Comparison of ENCODE assay signal across 1 cellular context in the genomic region with DNA sequence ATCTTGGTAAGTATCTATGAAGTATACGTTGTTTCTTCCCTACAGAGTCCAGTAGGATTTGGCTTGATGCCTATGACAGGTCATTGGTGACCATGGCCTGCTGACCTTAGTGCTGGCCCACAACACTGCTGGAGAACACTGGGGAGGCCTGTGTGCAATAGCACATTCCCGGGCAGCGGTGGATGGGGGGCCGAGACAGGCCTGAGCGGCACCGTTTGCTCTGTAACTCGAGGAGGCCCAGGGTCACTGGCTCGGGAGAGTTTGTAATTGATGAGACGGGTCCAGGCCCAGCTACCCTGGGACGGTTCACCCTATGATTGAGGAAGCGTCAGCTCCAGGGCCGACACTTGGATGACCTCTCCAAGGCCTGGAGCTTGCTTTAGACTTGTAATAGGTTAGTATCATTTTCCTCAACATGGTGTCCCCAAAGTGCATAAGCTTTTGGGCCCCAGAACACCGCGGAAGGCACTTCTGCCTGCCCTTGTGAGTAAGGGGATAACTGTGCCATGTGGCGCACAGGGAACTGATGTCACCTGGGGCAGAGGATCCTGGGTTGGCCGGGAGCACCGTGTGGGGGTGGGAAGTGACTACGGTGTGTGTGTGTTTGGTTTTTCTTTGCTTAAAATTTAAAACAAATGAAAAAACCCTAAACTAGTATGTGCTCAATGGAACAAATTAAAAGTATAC.
TF ChIP-seq lines count a peak whose summit lies in the region.

No MANE protein-coding gene starts in this region.

TF ChIP-seq in HepG2, 621 proteins besides CTCF, POLR2A, EP300 and RAD21 (continued from another document):
- TF ChIP-seq, protein P1, sequence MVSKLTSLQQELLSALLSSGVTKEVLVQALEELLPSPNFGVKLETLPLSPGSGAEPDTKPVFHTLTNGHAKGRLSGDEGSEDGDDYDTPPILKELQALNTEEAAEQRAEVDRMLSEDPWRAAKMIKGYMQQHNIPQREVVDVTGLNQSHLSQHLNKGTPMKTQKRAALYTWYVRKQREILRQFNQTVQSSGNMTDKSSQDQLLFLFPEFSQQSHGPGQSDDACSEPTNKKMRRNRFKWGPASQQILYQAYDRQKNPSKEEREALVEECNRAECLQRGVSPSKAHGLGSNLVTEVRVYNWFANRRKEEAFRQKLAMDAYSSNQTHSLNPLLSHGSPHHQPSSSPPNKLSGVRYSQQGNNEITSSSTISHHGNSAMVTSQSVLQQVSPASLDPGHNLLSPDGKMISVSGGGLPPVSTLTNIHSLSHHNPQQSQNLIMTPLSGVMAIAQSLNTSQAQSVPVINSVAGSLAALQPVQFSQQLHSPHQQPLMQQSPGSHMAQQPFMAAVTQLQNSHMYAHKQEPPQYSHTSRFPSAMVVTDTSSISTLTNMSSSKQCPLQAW (CRISPR knock-in tag; IDR thresholded peaks at IDR 0.05): 0 out of 2 replicates have a peak, but pooled peaks have one; percentile 19
- peak; percentile 95; a peak in 3 of 4 replicates for TF ChIP-seq NR2F1 (CRISPR knock-in tag; IDR thresholded peaks at IDR 0.05)
- TF ChIP-seq, protein P2, sequence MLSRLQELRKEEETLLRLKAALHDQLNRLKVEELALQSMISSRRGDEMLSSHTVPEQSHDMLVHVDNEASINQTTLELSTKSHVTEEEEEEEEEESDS (CRISPR knock-in tag; IDR thresholded peaks at IDR 0.05; ENCODE audit: borderline replicate concordance): no peak
- TF ChIP-seq, protein P3, sequence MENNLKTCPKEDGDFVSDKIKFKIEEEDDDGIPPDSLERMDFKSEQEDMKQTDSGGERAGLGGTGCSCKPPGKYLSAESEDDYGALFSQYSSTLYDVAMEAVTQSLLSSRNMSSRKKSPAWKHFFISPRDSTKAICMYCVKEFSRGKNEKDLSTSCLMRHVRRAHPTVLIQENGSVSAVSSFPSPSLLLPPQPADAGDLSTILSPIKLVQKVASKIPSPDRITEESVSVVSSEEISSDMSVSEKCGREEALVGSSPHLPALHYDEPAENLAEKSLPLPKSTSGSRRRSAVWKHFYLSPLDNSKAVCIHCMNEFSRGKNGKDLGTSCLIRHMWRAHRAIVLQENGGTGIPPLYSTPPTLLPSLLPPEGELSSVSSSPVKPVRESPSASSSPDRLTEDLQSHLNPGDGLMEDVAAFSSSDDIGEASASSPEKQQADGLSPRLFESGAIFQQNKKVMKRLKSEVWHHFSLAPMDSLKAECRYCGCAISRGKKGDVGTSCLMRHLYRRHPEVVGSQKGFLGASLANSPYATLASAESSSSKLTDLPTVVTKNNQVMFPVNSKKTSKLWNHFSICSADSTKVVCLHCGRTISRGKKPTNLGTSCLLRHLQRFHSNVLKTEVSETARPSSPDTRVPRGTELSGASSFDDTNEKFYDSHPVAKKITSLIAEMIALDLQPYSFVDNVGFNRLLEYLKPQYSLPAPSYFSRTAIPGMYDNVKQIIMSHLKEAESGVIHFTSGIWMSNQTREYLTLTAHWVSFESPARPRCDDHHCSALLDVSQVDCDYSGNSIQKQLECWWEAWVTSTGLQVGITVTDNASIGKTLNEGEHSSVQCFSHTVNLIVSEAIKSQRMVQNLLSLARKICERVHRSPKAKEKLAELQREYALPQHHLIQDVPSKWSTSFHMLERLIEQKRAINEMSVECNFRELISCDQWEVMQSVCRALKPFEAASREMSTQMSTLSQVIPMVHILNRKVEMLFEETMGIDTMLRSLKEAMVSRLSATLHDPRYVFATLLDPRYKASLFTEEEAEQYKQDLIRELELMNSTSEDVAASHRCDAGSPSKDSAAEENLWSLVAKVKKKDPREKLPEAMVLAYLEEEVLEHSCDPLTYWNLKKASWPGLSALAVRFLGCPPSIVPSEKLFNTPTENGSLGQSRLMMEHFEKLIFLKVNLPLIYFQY (CRISPR knock-in tag; IDR thresholded peaks at IDR 0.05; ENCODE audit: borderline replicate concordance): peak; percentile 87; the same call in 1 of the 2 replicates
- peak; percentile 93 for TF ChIP-seq ZFX (CRISPR knock-in tag; IDR thresholded peaks at IDR 0.05; ENCODE audit: low read depth)
- TF ChIP-seq CBX5 (CRISPR knock-in tag; IDR thresholded peaks at IDR 0.05; ENCODE audit: borderline replicate concordance): peak; percentile 52; the same call in 1 of the 2 replicates
- TF ChIP-seq, protein P4, sequence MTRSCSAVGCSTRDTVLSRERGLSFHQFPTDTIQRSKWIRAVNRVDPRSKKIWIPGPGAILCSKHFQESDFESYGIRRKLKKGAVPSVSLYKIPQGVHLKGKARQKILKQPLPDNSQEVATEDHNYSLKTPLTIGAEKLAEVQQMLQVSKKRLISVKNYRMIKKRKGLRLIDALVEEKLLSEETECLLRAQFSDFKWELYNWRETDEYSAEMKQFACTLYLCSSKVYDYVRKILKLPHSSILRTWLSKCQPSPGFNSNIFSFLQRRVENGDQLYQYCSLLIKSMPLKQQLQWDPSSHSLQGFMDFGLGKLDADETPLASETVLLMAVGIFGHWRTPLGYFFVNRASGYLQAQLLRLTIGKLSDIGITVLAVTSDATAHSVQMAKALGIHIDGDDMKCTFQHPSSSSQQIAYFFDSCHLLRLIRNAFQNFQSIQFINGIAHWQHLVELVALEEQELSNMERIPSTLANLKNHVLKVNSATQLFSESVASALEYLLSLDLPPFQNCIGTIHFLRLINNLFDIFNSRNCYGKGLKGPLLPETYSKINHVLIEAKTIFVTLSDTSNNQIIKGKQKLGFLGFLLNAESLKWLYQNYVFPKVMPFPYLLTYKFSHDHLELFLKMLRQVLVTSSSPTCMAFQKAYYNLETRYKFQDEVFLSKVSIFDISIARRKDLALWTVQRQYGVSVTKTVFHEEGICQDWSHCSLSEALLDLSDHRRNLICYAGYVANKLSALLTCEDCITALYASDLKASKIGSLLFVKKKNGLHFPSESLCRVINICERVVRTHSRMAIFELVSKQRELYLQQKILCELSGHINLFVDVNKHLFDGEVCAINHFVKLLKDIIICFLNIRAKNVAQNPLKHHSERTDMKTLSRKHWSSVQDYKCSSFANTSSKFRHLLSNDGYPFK (CRISPR knock-in tag; IDR thresholded peaks at IDR 0.05; ENCODE audit: borderline replicate concordance): no peak
- TF ChIP-seq HOXA3 (CRISPR knock-in tag; IDR thresholded peaks at IDR 0.05): 0 out of 2 replicates have a peak, but pooled peaks have one; percentile 35
- TF ChIP-seq, protein P5, sequence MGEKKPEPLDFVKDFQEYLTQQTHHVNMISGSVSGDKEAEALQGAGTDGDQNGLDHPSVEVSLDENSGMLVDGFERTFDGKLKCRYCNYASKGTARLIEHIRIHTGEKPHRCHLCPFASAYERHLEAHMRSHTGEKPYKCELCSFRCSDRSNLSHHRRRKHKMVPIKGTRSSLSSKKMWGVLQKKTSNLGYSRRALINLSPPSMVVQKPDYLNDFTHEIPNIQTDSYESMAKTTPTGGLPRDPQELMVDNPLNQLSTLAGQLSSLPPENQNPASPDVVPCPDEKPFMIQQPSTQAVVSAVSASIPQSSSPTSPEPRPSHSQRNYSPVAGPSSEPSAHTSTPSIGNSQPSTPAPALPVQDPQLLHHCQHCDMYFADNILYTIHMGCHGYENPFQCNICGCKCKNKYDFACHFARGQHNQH (CRISPR knock-in tag; IDR thresholded peaks at IDR 0.05): peak; percentile 53; the same call in 1 of the 2 replicates
- no peak for TF ChIP-seq ZFAT (CRISPR knock-in tag; conservative IDR thresholded peaks at IDR 0.05)
- TF ChIP-seq, protein P6, sequence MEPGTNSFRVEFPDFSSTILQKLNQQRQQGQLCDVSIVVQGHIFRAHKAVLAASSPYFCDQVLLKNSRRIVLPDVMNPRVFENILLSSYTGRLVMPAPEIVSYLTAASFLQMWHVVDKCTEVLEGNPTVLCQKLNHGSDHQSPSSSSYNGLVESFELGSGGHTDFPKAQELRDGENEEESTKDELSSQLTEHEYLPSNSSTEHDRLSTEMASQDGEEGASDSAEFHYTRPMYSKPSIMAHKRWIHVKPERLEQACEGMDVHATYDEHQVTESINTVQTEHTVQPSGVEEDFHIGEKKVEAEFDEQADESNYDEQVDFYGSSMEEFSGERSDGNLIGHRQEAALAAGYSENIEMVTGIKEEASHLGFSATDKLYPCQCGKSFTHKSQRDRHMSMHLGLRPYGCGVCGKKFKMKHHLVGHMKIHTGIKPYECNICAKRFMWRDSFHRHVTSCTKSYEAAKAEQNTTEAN (CRISPR knock-in tag; conservative IDR thresholded peaks at IDR 0.05): no peak
- no peak for TF ChIP-seq ZSCAN25 (CRISPR knock-in tag; IDR thresholded peaks at IDR 0.05)
- TF ChIP-seq TCF7 (IDR thresholded peaks at IDR 0.05; ENCODE audit: low read depth): peak; percentile 68; the same call in 1 of the 2 replicates
- TF ChIP-seq SP5 (CRISPR knock-in tag; IDR thresholded peaks at IDR 0.05; ENCODE audit: borderline replicate concordance, low read depth): 0 out of 2 replicates have a peak, but pooled peaks have one; percentile 33
- TF ChIP-seq HOXA7 (CRISPR knock-in tag; IDR thresholded peaks at IDR 0.05): no peak
- TF ChIP-seq MAFK (conservative IDR thresholded peaks at IDR 0.05 in 1 of 2, IDR thresholded peaks at IDR 0.05 in 1 of 2; ENCODE audit: low read length in 2 of 2): no peak
- TF ChIP-seq BORCS8-MEF2B (CRISPR knock-in tag; IDR thresholded peaks at IDR 0.05): peak; percentile 42; the same call in 1 of the 2 replicates
- TF ChIP-seq ZSCAN29 (CRISPR knock-in tag; conservative IDR thresholded peaks at IDR 0.05): no peak
- peak; percentile 93 for TF ChIP-seq NR2F6 (IDR thresholded peaks at IDR 0.05)
- TF ChIP-seq NR2F6 (CRISPR knock-in tag; IDR thresholded peaks at IDR 0.05): peak; percentile 98
- peak; percentile 59; the same call in 1 of the 2 replicates for TF ChIP-seq ZBTB20 (CRISPR knock-in tag; IDR thresholded peaks at IDR 0.05; ENCODE audit: borderline replicate concordance, low read depth)
- no peak for TF ChIP-seq NFE2L2 (IDR thresholded peaks at IDR 0.05; ENCODE audit: low read length)
- TF ChIP-seq IKZF1 (IDR thresholded peaks at IDR 0.05): no peak
- peak; percentile 75 for TF ChIP-seq TBX2 (CRISPR knock-in tag; IDR thresholded peaks at IDR 0.05; ENCODE audit: borderline replicate concordance)
- peak; percentile 71 for TF ChIP-seq FOXA3 (CRISPR knock-in tag; IDR thresholded peaks at IDR 0.05)
- TF ChIP-seq, protein P7, sequence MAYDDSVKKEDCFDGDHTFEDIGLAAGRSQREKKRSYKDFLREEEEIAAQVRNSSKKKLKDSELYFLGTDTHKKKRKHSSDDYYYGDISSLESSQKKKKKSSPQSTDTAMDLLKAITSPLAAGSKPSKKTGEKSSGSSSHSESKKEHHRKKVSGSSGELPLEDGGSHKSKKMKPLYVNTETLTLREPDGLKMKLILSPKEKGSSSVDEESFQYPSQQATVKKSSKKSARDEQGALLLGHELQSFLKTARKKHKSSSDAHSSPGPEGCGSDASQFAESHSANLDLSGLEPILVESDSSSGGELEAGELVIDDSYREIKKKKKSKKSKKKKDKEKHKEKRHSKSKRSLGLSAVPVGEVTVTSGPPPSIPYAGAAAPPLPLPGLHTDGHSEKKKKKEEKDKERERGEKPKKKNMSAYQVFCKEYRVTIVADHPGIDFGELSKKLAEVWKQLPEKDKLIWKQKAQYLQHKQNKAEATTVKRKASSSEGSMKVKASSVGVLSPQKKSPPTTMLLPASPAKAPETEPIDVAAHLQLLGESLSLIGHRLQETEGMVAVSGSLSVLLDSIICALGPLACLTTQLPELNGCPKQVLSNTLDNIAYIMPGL (CRISPR knock-in tag; IDR thresholded peaks at IDR 0.05; ENCODE audit: borderline replicate concordance in 1 of 2, low read depth in 1 of 2): 0 out of 4 replicates have a peak, but pooled peaks of 1 of the 2 experiments have one; percentile 30
- TF ChIP-seq, protein P8, sequence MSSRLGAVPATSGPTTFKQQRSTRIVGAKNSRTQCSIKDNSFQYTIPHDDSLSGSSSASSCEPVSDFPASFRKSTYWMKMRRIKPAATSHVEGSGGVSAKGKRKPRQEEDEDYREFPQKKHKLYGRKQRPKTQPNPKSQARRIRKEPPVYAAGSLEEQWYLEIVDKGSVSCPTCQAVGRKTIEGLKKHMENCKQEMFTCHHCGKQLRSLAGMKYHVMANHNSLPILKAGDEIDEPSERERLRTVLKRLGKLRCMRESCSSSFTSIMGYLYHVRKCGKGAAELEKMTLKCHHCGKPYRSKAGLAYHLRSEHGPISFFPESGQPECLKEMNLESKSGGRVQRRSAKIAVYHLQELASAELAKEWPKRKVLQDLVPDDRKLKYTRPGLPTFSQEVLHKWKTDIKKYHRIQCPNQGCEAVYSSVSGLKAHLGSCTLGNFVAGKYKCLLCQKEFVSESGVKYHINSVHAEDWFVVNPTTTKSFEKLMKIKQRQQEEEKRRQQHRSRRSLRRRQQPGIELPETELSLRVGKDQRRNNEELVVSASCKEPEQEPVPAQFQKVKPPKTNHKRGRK (CRISPR knock-in tag; IDR thresholded peaks at IDR 0.05): no peak
- TF ChIP-seq ZNF282 (IDR thresholded peaks at IDR 0.05; ENCODE audit: partially characterized antibody): no peak
- TF ChIP-seq ZNF510 (CRISPR knock-in tag; IDR thresholded peaks at IDR 0.05; ENCODE audit: low read depth): no peak
